In the genomic region with DNA sequence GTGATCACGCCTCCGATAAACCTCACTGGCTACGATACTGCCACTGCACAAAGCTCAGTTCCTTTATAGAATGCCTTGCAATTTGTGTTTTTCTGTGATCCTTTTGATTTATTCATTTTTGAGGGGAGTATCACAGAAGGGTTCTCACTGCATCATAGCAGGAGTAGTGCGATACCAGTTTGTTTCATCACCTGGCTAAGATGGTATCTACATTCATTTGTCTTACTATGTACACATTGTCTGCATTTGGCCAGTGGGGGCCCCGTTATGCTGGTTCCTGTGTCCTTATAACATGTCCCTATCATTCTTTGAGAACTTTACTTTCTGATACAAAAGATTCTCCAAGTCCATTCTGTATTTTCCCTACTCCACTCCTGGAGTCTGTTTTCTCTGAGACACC, we compare ENCODE assay signal across 22 cellular contexts. TPM values are rescaled to one million over a fixed set of nuclear protein-coding genes. Genes with fewer than 3 reads are reported as not detected.
DNase-seq lines count a peak whose midpoint lies in the region; ATAC-seq, FAIRE-seq and TF ChIP-seq lines count a peak whose summit lies in the region.
"Had no signal": no experiment of that assay in that cellular context is flagged by ENCODE, and none has a peak within 500 bp of the region (broad histone marks: within the 10 kb centered on the region; RNA-seq: fewer than 3 reads in every experiment).

No MANE protein-coding gene starts in this region.

- H3K4me1 ChIP-seq in Loucy (ENCODE audit: insufficient read depth, low read length, poor library complexity, severe bottlenecking) (peaks cover 71% of the 10 kb centered on the region), GM12878 (ENCODE audit: control insufficient read depth, insufficient read depth, low read length) (peaks cover 19% of the 10 kb centered on the region), thyroid gland (peaks cover 15 to 24% of the 10 kb centered on the region in 2 donors), right atrium auricular region (peaks cover 0 to 15% of the 10 kb centered on the region in 2 donors), right cardiac atrium (ENCODE audit: control insufficient read depth, insufficient read depth, low read length) (no peaks in the 10 kb centered on the region)
- H3K4me1 ChIP-seq: BE2C, SJSA1 had no signal

- H2AFZ ChIP-seq in Loucy (ENCODE audit: low read length) (no peak overlapping the region), GM12878 (ENCODE audit: control insufficient read depth, low read depth, low read length) (no peak overlapping the region)
- H2AFZ ChIP-seq: GM23248 had no signal

- no TSS peak for BruUV-seq in GM12878 (replicated peaks; lab: Mats Ljungman, UMichigan)

- POLR2A ChIA-PET in GM12878 (lab: Charles Lee), result no interaction called here

- H3K9me2 ChIP-seq in Loucy (replicated peaks; ENCODE audit: low read depth, low read length), result no peaks in the 10 kb centered on the region

- WGBS in GM12878 (ENCODE audit: insufficient coverage, insufficient replicate concordance, low lambda C conversion rate, missing lambda C conversion rate), result 93% methylated on average over 5 of the region's 5 CpGs
- WGBS in thyroid gland, 2 donors, result 94% methylated on average over 5 of the region's 5 CpGs
- WGBS in right cardiac atrium, result 93% methylated on average over 5 of the region's 5 CpGs

- H3K4me3 ChIP-seq in Loucy (ENCODE audit: low read length, poor library complexity, severe bottlenecking), result no peak overlapping the region
- H3K4me3 ChIP-seq in GM12878, result no peak overlapping the region
- no peak overlapping the region for H3K4me3 ChIP-seq in thyroid gland (replicated peaks in 1 of 3)
- no peak overlapping the region for H3K4me3 ChIP-seq in right atrium auricular region
- no peak overlapping the region for H3K4me3 ChIP-seq in right cardiac atrium (ENCODE audit: low read length)
- H3K4me3 ChIP-seq: GM23248, SJSA1 had no signal

- H4K20me1 ChIP-seq in Loucy (ENCODE audit: insufficient read depth, low read length, poor library complexity, severe bottlenecking) (no peaks in the 10 kb centered on the region), GM12878 (ENCODE audit: control insufficient read depth, insufficient read depth) (no peaks in the 10 kb centered on the region)

- H3K36me3 ChIP-seq in Loucy (ENCODE audit: insufficient read depth, low read length), result peaks cover 44% of the 10 kb centered on the region
- no peaks in the 10 kb centered on the region for H3K36me3 ChIP-seq in GM12878 (ENCODE audit: control insufficient read depth in 2 of 2, insufficient read depth in 2 of 2, low read length in 1 of 2)
- peaks cover 10 to 14% of the 10 kb centered on the region in 2 donors for H3K36me3 ChIP-seq in thyroid gland
- peaks cover 15% of the 10 kb centered on the region for H3K36me3 ChIP-seq in right atrium auricular region

- H3F3A ChIP-seq in Loucy (ENCODE audit: low read depth), result peaks cover 12% of the 10 kb centered on the region; the same call in 1 of the 2 replicates

- peak; percentile 36; the same call in 1 of the 2 replicates for TF ChIP-seq CTCF in Loucy (conservative IDR thresholded peaks at IDR 0.05; ENCODE audit: low read length)
- TF ChIP-seq CTCF in GM12878 (IDR thresholded peaks at IDR 0.05 in 2 of 3, conservative IDR thresholded peaks at IDR 0.05 in 1 of 3; ENCODE audit: control insufficient read depth in 2 of 3, extremely low read depth in 1 of 3, insufficient read depth in 1 of 3, low read depth in 3 of 3, low read length in 3 of 3), result no peak
- no peak for TF ChIP-seq CTCF in thyroid gland (IDR thresholded peaks at IDR 0.05)
- no peak for TF ChIP-seq CTCF in right atrium auricular region (IDR thresholded peaks at IDR 0.05)

- no peak for TF ChIP-seq POLR2A in GM12891 (IDR thresholded peaks at IDR 0.05; ENCODE audit: low read depth, low read length)
- no peak for TF ChIP-seq POLR2A in GM12878 (IDR thresholded peaks at IDR 0.05; ENCODE audit: low read depth, low read length)
- TF ChIP-seq POLR2A in thyroid gland (IDR thresholded peaks at IDR 0.05), result no peak

- H3K79me2 ChIP-seq in Loucy (ENCODE audit: insufficient read depth, low read length) (peaks cover 71% of the 10 kb centered on the region), GM12878 (ENCODE audit: control insufficient read depth, insufficient read depth, low read length) (no peaks in the 10 kb centered on the region)

- intact Hi-C loops in GM12878 (cut with micrococcal nuclease; ENCODE audit: unreplicated experiment) (no loop called here), thyroid gland (cut with DNase I) (no loop called here), right cardiac atrium (cut with DNase I) (no loop called here)

- H3K27ac ChIP-seq in GM12878 (ENCODE audit: control insufficient read depth, insufficient read depth) (no peak overlapping the region), thyroid gland (peak overlapping the region; percentile 64 to 78 (median 77)), right atrium auricular region (no peak overlapping the region), right cardiac atrium (ENCODE audit: low read length) (no peak overlapping the region)
- H3K27ac ChIP-seq: GM23248, SJSA1 had no signal

- TF ChIP-seq RAD21 in GM12878 (IDR thresholded peaks at IDR 0.05; ENCODE audit: insufficient read depth, low read depth, low read length), result no peak

- H3K27me3 ChIP-seq in Loucy (ENCODE audit: insufficient read depth, low read length, poor library complexity, severe bottlenecking) (no peaks in the 10 kb centered on the region), GM12878 (replicated peaks in 1 of 2; ENCODE audit: control insufficient read depth in 2 of 2, insufficient read depth in 2 of 2, low read length in 1 of 2) (no peaks in the 10 kb centered on the region), thyroid gland (no peaks in the 10 kb centered on the region), right atrium auricular region (no peaks in the 10 kb centered on the region), right cardiac atrium (ENCODE audit: control insufficient read depth, insufficient read depth) (no peaks in the 10 kb centered on the region)
- H3K27me3 ChIP-seq: BE2C, SJSA1 had no signal

- RAD21 ChIA-PET in GM12878 (lab: Charles Lee; ENCODE audit: unreplicated experiment), result interaction anchor here (1.5 kb wide), 1 partner anchor 18 kb away, joined by 6 read pairs; no protein-coding TSS in a partner anchor

- no peak for TF ChIP-seq EP300 in GM12878 (IDR thresholded peaks at IDR 0.05; ENCODE audit: borderline replicate concordance in 1 of 2, control insufficient read depth in 1 of 2, low read depth in 2 of 2, low read length in 2 of 2)

- no peaks in the 10 kb centered on the region for H3K9me3 ChIP-seq in Loucy (ENCODE audit: insufficient read depth, low read depth, low read length)
- H3K9me3 ChIP-seq in GM12878 (replicated peaks; ENCODE audit: control insufficient read depth, insufficient read depth, low read length), result no peaks in the 10 kb centered on the region
- H3K9me3 ChIP-seq in thyroid gland, result no peaks in the 10 kb centered on the region
- H3K9me3 ChIP-seq in right atrium auricular region, result no peaks in the 10 kb centered on the region
- H3K9me3 ChIP-seq in right cardiac atrium (ENCODE audit: control insufficient read depth, low read length), result no peaks in the 10 kb centered on the region
- H3K9me3 ChIP-seq: BE2C, SJSA1 had no signal

- CTCF ChIA-PET in GM12878 (lab: Yijun Ruan, JAX), result interaction anchor here (0.6 to 2.3 kb wide), 5 partner anchors 9 to 110 kb away, joined by 3 to 17 read pairs (median 4); no protein-coding TSS in a partner anchor

- SMC1A ChIA-PET in GM12878 (lab: Charles Lee; ENCODE audit: uncharacterized antibody, unreplicated experiment), result no interaction called here

- FAIRE-seq in GM12891 (lab: Jason Lieb, UNC), result peak; percentile 9
- FAIRE-seq in GM12878 (lab: Jason Lieb, UNC), result peak; percentile 76
- FAIRE-seq: G401.6 had no signal

- H3K4me2 ChIP-seq in Loucy (ENCODE audit: low read depth, low read length, poor library complexity, severe bottlenecking), result no peak overlapping the region
- H3K4me2 ChIP-seq in GM12878 (ENCODE audit: control insufficient read depth, insufficient read depth), result no peak overlapping the region

- ATAC-seq in GM12878 (no peak), right cardiac atrium (no peak)
- ATAC-seq: CD8-positive, alpha-beta T cell had no signal

- in situ Hi-C loops in GM12878 (cut with MboI), result no loop called here

- H3K9ac ChIP-seq in Loucy (ENCODE audit: low read depth, low read length, poor library complexity, severe bottlenecking) (no peak overlapping the region), GM12878 (ENCODE audit: control insufficient read depth, insufficient read depth, low read length) (no peak overlapping the region)
- H3K9ac ChIP-seq: GM23248 had no signal

- DNase-seq in GM12891 (ENCODE audit: insufficient read length, low spot score) (no peak), GM12878 (ENCODE audit: low read depth, low spot score) (no peak), thyroid gland (no peak), right atrium auricular region (ENCODE audit: low spot score) (no peak), right cardiac atrium (no peak)
- no peak for DNase-seq in activated naive CD4-positive, alpha-beta T cell (lab: John Stamatoyannopoulos, UW)
- DNase-seq: BE2C; CD8-positive, alpha-beta T cell; DMS79 treated with DMSO at 0.1 percent for 48 hours; GM23248; KG1; MM.1S; NCI-H1105; NCI-H187; NCI-H526 treated with DMSO at 0.1 percent for 48 hours; NK-92 treated with Interleukin-12 subunit alpha and Interleukin-12 subunit beta, amount 100 ng/mL, for 24 hours; PC-3; SW 1271 had no signal

RNA-seq across cellular contexts. Expression of a gene that starts 44.6 kb away (rescaled TPM):
- 5.1 TPM for polyA plus RNA-seq in GM12891 (2012; ENCODE audit: low read depth, missing spikeins)
- total RNA-seq in GM12878 (2013; cell fraction: nucleolus; rRNA removed), result 21.8 and 22.1 TPM in 2 replicates
- total RNA-seq in GM12878 (2014; rRNA removed) (17.7 and 18.2 TPM in 2 replicates), GM12878 (2014; rRNA removed; fragmentation: Illumina TruSeq; extraction: Trizol) (15.9 and 17.1 TPM in 2 replicates), GM12878 (2021) (23.7 and 28.1 TPM in 2 replicates), thyroid gland (1,000 to 10,000 TPM in 1 of 4 donors, 100 to 1,000 TPM in 3; 782 to 1,078 (median 902) TPM), right atrium auricular region (100 to 1,000 TPM; 326 to 454 TPM), right cardiac atrium (100 to 1,000 TPM; 311 to 375 (median 344) TPM)
- polyA plus RNA-seq in GM12878 (2011; ENCODE audit: low read depth), result 14.5 TPM
- polyA plus RNA-seq in GM12878 (2011; rRNA removed) (33.7 and 38.8 TPM in 2 replicates), GM12878 (2014; fragmentation: Illumina TruSeq; extraction: Trizol) (22.4 and 24.2 TPM in 2 replicates), GM12878 (2014; fragmentation: Nextera tagmentation; extraction: Ambion mirVana) (1 to 10 TPM; 2.3 to 4.6 TPM), GM12878 (2014; rRNA removed) (18.3 and 18.5 TPM in 2 replicates), GM12878 (2016; fragmentation: Nextera tagmentation; extraction: Ambion mirVana) (10 to 100 TPM; 28.2 to 29.3 TPM), right cardiac atrium (228 TPM)
- polyA plus RNA-seq in GM12878 (2011; cell fraction: cytosol; rRNA removed), result 19.2 and 22.2 TPM in 2 replicates
- polyA plus RNA-seq in GM12878 (2011; cell fraction: nucleus; rRNA removed), result 20.6 and 26.6 TPM in 2 replicates
- polyA plus RNA-seq in GM12878 (2012), result 18.2 and 20.6 TPM in 2 replicates
- 18.9 and 41.3 TPM in 2 replicates for polyA minus RNA-seq in GM12878 (2011; rRNA and poly(A)+ RNA removed)
- 6.7 and 7.9 TPM in 2 replicates for polyA minus RNA-seq in GM12878 (2011; cell fraction: cytosol; rRNA and poly(A)+ RNA removed)
- polyA minus RNA-seq in GM12878 (2011; cell fraction: nucleus; rRNA and poly(A)+ RNA removed), result 5.7 and 8.2 TPM in 2 replicates

RNA-seq across cellular contexts. Expression of a gene that starts 45.3 kb away (rescaled TPM):
- polyA plus RNA-seq in GM12891 (2012; ENCODE audit: low read depth, missing spikeins), result 0.08 TPM
- 12.9 and 13.5 TPM in 2 replicates for total RNA-seq in GM12878 (2013; cell fraction: nucleolus; rRNA removed)
- total RNA-seq in GM12878 (2014; rRNA removed) (0.65 and 2.2 TPM in 2 replicates), GM12878 (2014; rRNA removed; fragmentation: Illumina TruSeq; extraction: Trizol) (0.41 and 0.45 TPM in 2 replicates), GM12878 (2021) (1.4 and 1.6 TPM in 2 replicates), thyroid gland (100 to 1,000 TPM in 2 of 4 donors, 10 to 100 TPM in 2; 53.3 to 102 (median 90.7) TPM), right atrium auricular region (1 to 10 TPM in 1 of 2 donors, under 1 TPM in 1; 0.85 to 6.0 TPM), right cardiac atrium (1 to 10 TPM; 1.0 to 2.8 (median 1.4) TPM)
- 1.3 TPM for polyA plus RNA-seq in GM12878 (2011; ENCODE audit: low read depth)
- polyA plus RNA-seq in GM12878 (2011; rRNA removed) (1.6 and 3.9 TPM in 2 replicates), GM12878 (2014; fragmentation: Illumina TruSeq; extraction: Trizol) (0.22 and 0.73 TPM in 2 replicates), GM12878 (2014; fragmentation: Nextera tagmentation; extraction: Ambion mirVana) (under 1 TPM in 1 of 2 experiments, not detected in 1; 0.02 TPM), GM12878 (2014; rRNA removed) (0.72 and 0.74 TPM in 2 replicates), GM12878 (2016; fragmentation: Nextera tagmentation; extraction: Ambion mirVana) (under 1 TPM in 1 of 2 experiments, not detected in 1; 0.50 TPM), right cardiac atrium (0.61 TPM)
- polyA plus RNA-seq in GM12878 (2011; cell fraction: cytosol; rRNA removed), result 6.1 and 7.0 TPM in 2 replicates
- 6.8 and 6.9 TPM in 2 replicates for polyA plus RNA-seq in GM12878 (2011; cell fraction: nucleus; rRNA removed)
- polyA plus RNA-seq in GM12878 (2012), result 2.7 and 3.6 TPM in 2 replicates
- polyA minus RNA-seq in GM12878 (2011; rRNA and poly(A)+ RNA removed), result 3.9 and 6.6 TPM in 2 replicates
- 3.3 and 4.4 TPM in 2 replicates for polyA minus RNA-seq in GM12878 (2011; cell fraction: cytosol; rRNA and poly(A)+ RNA removed)
- polyA minus RNA-seq in GM12878 (2011; cell fraction: nucleus; rRNA and poly(A)+ RNA removed), result 1.9 and 5.2 TPM in 2 replicates
- total RNA-seq: GM23248, SJSA1 had no signal
- polyA plus RNA-seq: AG04450, GM23248 had no signal

Comparison
In these comparisons a context has a peak if more than half of its experiments do, and no peak if none do; other contexts are left out.
1. H3K27ac ChIP-seq: peak in thyroid gland (3 of 3); none in GM12878 (single experiment), right atrium auricular region (0 of 2) and right cardiac atrium (single experiment).
2. RNA of a gene that starts 44.6 kb away (total RNA-seq): 782 to 1,078 TPM in thyroid gland, 326 to 454 TPM in right atrium auricular region and 311 to 375 TPM in right cardiac atrium; 15.9 to 28.1 TPM in GM12878; every median in the first group is over 10 times any median in the second.